Comparison of ENCODE assay signal across 8 cellular contexts in the genomic region with DNA sequence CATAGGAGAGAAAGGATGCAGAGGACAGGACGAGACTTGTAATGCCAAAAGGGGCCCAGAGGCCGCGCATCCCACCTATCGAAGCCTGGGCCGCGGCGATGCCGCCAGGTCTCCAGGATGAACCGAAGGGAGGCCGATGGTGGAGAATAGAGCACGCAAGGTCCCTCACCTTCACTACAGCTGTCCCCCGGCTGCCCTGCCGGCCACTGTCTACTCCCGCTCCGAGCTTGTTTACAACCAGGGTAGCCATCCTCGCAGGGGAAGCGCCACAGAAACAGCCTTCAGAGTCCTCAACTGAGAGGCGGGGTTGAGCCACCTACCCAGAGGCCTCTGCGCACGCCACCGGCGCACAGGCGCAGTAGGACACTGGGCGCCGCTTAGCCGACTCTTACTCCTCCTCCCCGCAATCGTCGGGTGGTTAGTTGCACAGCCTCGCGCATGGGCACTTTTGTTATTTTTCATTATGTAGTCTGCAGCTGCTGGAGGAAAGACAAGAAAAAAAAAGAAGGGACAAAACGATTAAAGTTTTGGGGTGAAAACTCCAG. TPM values are rescaled to one million over a fixed set of nuclear protein-coding genes. Genes with fewer than 3 reads are reported as not detected.
DNase-seq lines count a peak whose midpoint lies in the region; ATAC-seq, FAIRE-seq and TF ChIP-seq lines count a peak whose summit lies in the region.

A gene (minus strand): TSS at position 309 of the 545 bp plus-strand sequence. CDS start 59 bp downstream, at position 250.

- POLR2A ChIA-PET in HepG2 (lab: Yijun Ruan, JAX): interaction anchor here (0.9 to 1.7 kb wide), 4 partner anchors 9 to 61 kb away, joined by 3 to 11 read pairs (median 4); a partner anchor contains a TSS

- H2AFZ ChIP-seq in HepG2 (ENCODE audit: low read length): peak within 1 kb of the TSS; percentile 95

- intact Hi-C loops in HepG2 (cut with micrococcal nuclease; ENCODE audit: unreplicated experiment): loop anchor here (5.0 to 10.0 kb wide), 2 partner anchors 62 to 301 kb away; a partner anchor contains a TSS

- CTCF ChIA-PET in HepG2 (lab: Yijun Ruan, JAX; ENCODE audit: low intra/inter-chr PET ratio, low total read pairs): no interaction called here

- peaks cover 6 to 21% (median 11%) of the 10 kb centered on the region in 11 experiments for H3K36me3 ChIP-seq in BLaER1 treated with 17β-estradiol and CSF1 and Interleukin-3, amounts not matched to agents 10 nM and 100 nM
- 0 out of 5 replicates have a peak, but pooled peaks cover 0 to under 1% of the 10 kb centered on the region in 2 experiments for H3K36me3 ChIP-seq in HepG2 (replicated peaks in 1 of 2; ENCODE audit: control insufficient read depth in 1 of 2, insufficient read depth in 2 of 2, low read length in 2 of 2)

- TF ChIP-seq CTCF in HepG2 (CRISPR knock-in tag; IDR thresholded peaks at IDR 0.05): no peak

- FAIRE-seq in HepG2 (lab: Jason Lieb, UNC): no peak

- H3K27me3 ChIP-seq in BLaER1 treated with 17β-estradiol and CSF1 and Interleukin-3, amounts not matched to agents 10 nM and 100 nM: no peaks in the 10 kb centered on the region
- H3K27me3 ChIP-seq in HepG2 (ENCODE audit: control insufficient read depth in 1 of 2, insufficient read depth in 2 of 2, low read length in 2 of 2): peaks cover 0 to 4% of the 10 kb centered on the region in 2 experiments; a peak in 2 of 5 replicates

- peaks cover 0 to 28% (median 6%) of the 10 kb centered on the region in 11 experiments; a peak in 10 of 22 replicates for H4K20me1 ChIP-seq in BLaER1 treated with 17β-estradiol and CSF1 and Interleukin-3, amounts not matched to agents 10 nM and 100 nM
- no peaks in the 10 kb centered on the region for H4K20me1 ChIP-seq in HepG2 (ENCODE audit: insufficient read depth, low read length)

- TF ChIP-seq EP300 in HepG2 (IDR thresholded peaks at IDR 0.05; ENCODE audit: low read depth in 2 of 2, low read length in 2 of 2) (no peak; a peak in 1 of 4 replicates), HepG2 (CRISPR knock-in tag; IDR thresholded peaks at IDR 0.05; ENCODE audit: borderline replicate concordance) (no peak)

- BruUV-seq in HepG2 (replicated peaks; lab: Mats Ljungman, UMichigan): TSS peak; percentile 63

- no peaks in the 10 kb centered on the region for H3K9me3 ChIP-seq in BLaER1 treated with 17β-estradiol and CSF1 and Interleukin-3, amounts not matched to agents 10 nM and 100 nM (replicated peaks in 1 of 11)
- no peaks in the 10 kb centered on the region for H3K9me3 ChIP-seq in HepG2 (ENCODE audit: low read length)

- peak within 1 kb of the TSS; percentile 67 to 93 (median 78) for H3K4me3 ChIP-seq in BLaER1 treated with 17β-estradiol and CSF1 and Interleukin-3, amounts not matched to agents 10 nM and 100 nM
- H3K4me3 ChIP-seq in HepG2 (replicated peaks in 1 of 3; ENCODE audit: insufficient read depth in 1 of 3, low read depth in 2 of 3, low read length in 3 of 3): peak within 1 kb of the TSS; percentile 90 to 98 (median 95)

- peak within 1 kb of the TSS; percentile 80 to 98 (median 93) for H3K4me2 ChIP-seq in BLaER1 treated with 17β-estradiol and CSF1 and Interleukin-3, amounts not matched to agents 10 nM and 100 nM
- peak within 1 kb of the TSS; percentile 83 for H3K4me2 ChIP-seq in HepG2 (ENCODE audit: low read depth, low read length)

- in situ Hi-C loops in HepG2 (cut with HindIII; ENCODE audit: extremely low pct_ligation_motif_present, low pct_unique_long_range_greater_than_20kb): no loop called here

- H3K79me2 ChIP-seq in HepG2 (ENCODE audit: insufficient read depth, low read length): peaks cover 51% of the 10 kb centered on the region

- H3K4me1 ChIP-seq in BLaER1 treated with 17β-estradiol and CSF1 and Interleukin-3, amounts not matched to agents 10 nM and 100 nM: peaks cover 24 to 41% (median 38%) of the 10 kb centered on the region in 10 experiments
- H3K4me1 ChIP-seq in HepG2 (ENCODE audit: insufficient read depth, low read length): peaks cover 28% of the 10 kb centered on the region

- H3K9ac ChIP-seq in BLaER1 treated with 17β-estradiol and CSF1 and Interleukin-3, amounts not matched to agents 10 nM and 100 nM: peak within 1 kb of the TSS; percentile 79 to 92 (median 86)
- peak within 1 kb of the TSS; percentile 93 for H3K9ac ChIP-seq in HepG2 (ENCODE audit: insufficient read depth, low read depth, low read length)

- peak; percentile 72 to 78 for TF ChIP-seq POLR2A in HepG2 (IDR thresholded peaks at IDR 0.05; ENCODE audit: insufficient read depth in 1 of 2, low read depth in 2 of 2, low read length in 2 of 2)

- H3K27ac ChIP-seq in BLaER1 treated with 17β-estradiol and CSF1 and Interleukin-3, amounts not matched to agents 10 nM and 100 nM: peak within 1 kb of the TSS; percentile 71 to 93 (median 86)
- peak within 1 kb of the TSS; percentile 95 for H3K27ac ChIP-seq in HepG2 (ENCODE audit: extremely low read length, insufficient read depth, low read length)

- peak; percentile 95 for ATAC-seq in GM19328 (IDR thresholded peaks at IDR 0.05; ENCODE audit: unreplicated experiment)
- peak; percentile 90 for ATAC-seq in HG03469 (IDR thresholded peaks at IDR 0.05; ENCODE audit: unreplicated experiment)
- peak; percentile 99 for ATAC-seq in HepG2

- TF ChIP-seq RAD21 in HepG2 (CRISPR knock-in tag; IDR thresholded peaks at IDR 0.05): no peak; the same call in 1 of the 2 replicates

- under 1% methylated on average over 17 of the region's 32 CpGs for WGBS in HepG2 (ENCODE audit: low lambda C conversion rate)

- DNase-seq in NCI-H526 (lab: John Stamatoyannopoulos, UW): peak; percentile 84 to 89
- DNase-seq in activated CD4-positive, alpha-beta T cell treated with anti-CD3 and anti-CD28 coated beads for 48 hours: peak; percentile 93
- DNase-seq in dedifferentiated amniotic fluid mesenchymal stem cell (ENCODE audit: extremely low spot score): peak; percentile 95
- DNase-seq in HepG2 (ENCODE audit: low spot score): peak; percentile 86
- DNase-seq in stimulated activated CD4-positive, alpha-beta T cell treated with anti-CD3 and anti-CD28 coated beads, Interleukin-2, amount 100 ng/mL, for 48 hours: peak; percentile 81 to 82

TF ChIP-seq in HepG2, 621 proteins besides CTCF, POLR2A, EP300 and RAD21 (continues in another document):
- TF ChIP-seq KAT7 (CRISPR knock-in tag; IDR thresholded peaks at IDR 0.05; ENCODE audit: borderline replicate concordance) (no peak), SNRNP70 (IDR thresholded peaks at IDR 0.05; ENCODE audit: low read depth, low read length) (no peak), ZNF713 (CRISPR knock-in tag; IDR thresholded peaks at IDR 0.05) (no peak), PRPF4 (IDR thresholded peaks at IDR 0.05; ENCODE audit: low read depth, low read length, poor library complexity, severe bottlenecking) (no peak), ZNF775 (CRISPR knock-in tag; IDR thresholded peaks at IDR 0.05; ENCODE audit: borderline replicate concordance) (no peak), ZNF619 (CRISPR knock-in tag; IDR thresholded peaks at IDR 0.05) (no peak)
- TF ChIP-seq, protein P1, sequence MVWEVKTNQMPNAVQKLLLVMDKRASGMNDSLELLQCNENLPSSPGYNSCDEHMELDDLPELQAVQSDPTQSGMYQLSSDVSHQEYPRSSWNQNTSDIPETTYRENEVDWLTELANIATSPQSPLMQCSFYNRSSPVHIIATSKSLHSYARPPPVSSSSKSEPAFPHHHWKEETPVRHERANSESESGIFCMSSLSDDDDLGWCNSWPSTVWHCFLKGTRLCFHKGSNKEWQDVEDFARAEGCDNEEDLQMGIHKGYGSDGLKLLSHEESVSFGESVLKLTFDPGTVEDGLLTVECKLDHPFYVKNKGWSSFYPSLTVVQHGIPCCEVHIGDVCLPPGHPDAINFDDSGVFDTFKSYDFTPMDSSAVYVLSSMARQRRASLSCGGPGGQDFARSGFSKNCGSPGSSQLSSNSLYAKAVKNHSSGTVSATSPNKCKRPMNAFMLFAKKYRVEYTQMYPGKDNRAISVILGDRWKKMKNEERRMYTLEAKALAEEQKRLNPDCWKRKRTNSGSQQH (CRISPR knock-in tag; IDR thresholded peaks at IDR 0.05; ENCODE audit: low read depth): no peak
- TF ChIP-seq, protein P2, sequence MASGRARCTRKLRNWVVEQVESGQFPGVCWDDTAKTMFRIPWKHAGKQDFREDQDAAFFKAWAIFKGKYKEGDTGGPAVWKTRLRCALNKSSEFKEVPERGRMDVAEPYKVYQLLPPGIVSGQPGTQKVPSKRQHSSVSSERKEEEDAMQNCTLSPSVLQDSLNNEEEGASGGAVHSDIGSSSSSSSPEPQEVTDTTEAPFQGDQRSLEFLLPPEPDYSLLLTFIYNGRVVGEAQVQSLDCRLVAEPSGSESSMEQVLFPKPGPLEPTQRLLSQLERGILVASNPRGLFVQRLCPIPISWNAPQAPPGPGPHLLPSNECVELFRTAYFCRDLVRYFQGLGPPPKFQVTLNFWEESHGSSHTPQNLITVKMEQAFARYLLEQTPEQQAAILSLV (CRISPR knock-in tag; IDR thresholded peaks at IDR 0.05; ENCODE audit: borderline replicate concordance): peak; percentile 76; the same call in 1 of the 2 replicates
- TF ChIP-seq, protein P3, sequence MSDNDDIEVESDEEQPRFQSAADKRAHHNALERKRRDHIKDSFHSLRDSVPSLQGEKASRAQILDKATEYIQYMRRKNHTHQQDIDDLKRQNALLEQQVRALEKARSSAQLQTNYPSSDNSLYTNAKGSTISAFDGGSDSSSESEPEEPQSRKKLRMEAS (IDR thresholded peaks at IDR 0.05): peak; percentile 74

RNA-seq across cellular contexts. Expression of the gene that starts here (rescaled TPM):
- 11.4 and 14.7 TPM in 2 replicates for total RNA-seq in HepG2 (2016; rRNA removed; fragmentation: Illumina TruSeq; extraction: Trizol)
- 1.4 and 2.1 TPM in 2 replicates for total RNA-seq in HepG2 (2016; cell fraction: cytosol; rRNA removed; fragmentation: Illumina TruSeq; extraction: Trizol; ENCODE audit: low read depth)
- total RNA-seq in HepG2 (2016; cell fraction: insoluble cytoplasmic fraction; rRNA removed; fragmentation: Illumina TruSeq; extraction: Trizol): 10.8 and 14.6 TPM in 2 replicates
- total RNA-seq in HepG2 (2016; cell fraction: membrane; rRNA removed; fragmentation: Illumina TruSeq; extraction: Trizol): 2.8 and 3.8 TPM in 2 replicates
- 12.4 and 13.2 TPM in 2 replicates for total RNA-seq in HepG2 (2016; cell fraction: nucleus; rRNA removed; fragmentation: Illumina TruSeq; extraction: Trizol)
- polyA plus RNA-seq in HepG2 (2011; rRNA removed): 4.6 and 5.2 TPM in 2 replicates
- 2.7 and 3.6 TPM in 2 replicates for polyA plus RNA-seq in HepG2 (2011; cell fraction: cytosol; rRNA removed)
- 5.3 and 6.4 TPM in 2 replicates for polyA plus RNA-seq in HepG2 (2011; cell fraction: nucleus; rRNA removed)
- polyA plus RNA-seq in HepG2 (2012): 9.4 and 9.9 TPM in 2 replicates
- 0.14 and 0.25 TPM in 2 replicates for polyA plus RNA-seq in HepG2 (2016; cell fraction: cytosol; fragmentation: Illumina TruSeq; extraction: Trizol; ENCODE audit: low read depth)
- polyA plus RNA-seq in HepG2 (2016; cell fraction: insoluble cytoplasmic fraction; fragmentation: Illumina TruSeq; extraction: Trizol; ENCODE audit: low read depth): 6.3 TPM in 2 replicates
- polyA plus RNA-seq in HepG2 (2016; cell fraction: membrane; fragmentation: Illumina TruSeq; extraction: Trizol; ENCODE audit: low read depth): 0.68 and 0.72 TPM in 2 replicates
- polyA plus RNA-seq in HepG2 (2016; cell fraction: nucleus; fragmentation: Illumina TruSeq; extraction: Trizol; ENCODE audit: insufficient read depth, low read depth): 4.6 and 5.2 TPM in 2 replicates
- 11.5 and 15.1 TPM in 2 replicates for polyA minus RNA-seq in HepG2 (2011; rRNA and poly(A)+ RNA removed; ENCODE audit: low replicate concordance)
- 6.9 and 9.9 TPM in 2 replicates for polyA minus RNA-seq in HepG2 (2011; cell fraction: cytosol; rRNA and poly(A)+ RNA removed)
- 43.8 and 43.9 TPM in 2 replicates for polyA minus RNA-seq in HepG2 (2011; cell fraction: nucleus; rRNA and poly(A)+ RNA removed)

Comparison
In these comparisons a context has a peak if more than half of its experiments do, and no peak if none do; other contexts are left out.
1. Peak in every context shown above with its lines: DNase-seq, ATAC-seq, H3K4me3 ChIP-seq and H3K27ac ChIP-seq.